1 cellular context compared by ENCODE assay signal in genomic region chr19:5800361-5801270, GRCh38.
TF ChIP-seq lines count a peak whose summit lies in the region.

No MANE protein-coding gene starts in this region.

TF ChIP-seq in HepG2, 621 proteins besides CTCF, POLR2A, EP300 and RAD21 (continued from another document):
- TF ChIP-seq PATZ1 (CRISPR knock-in tag; IDR thresholded peaks at IDR 0.05) = peak; percentile 65
- TF ChIP-seq ZNF331 (CRISPR knock-in tag; IDR thresholded peaks at IDR 0.05) = peak; percentile 86
- TF ChIP-seq ZFP37 (CRISPR knock-in tag; IDR thresholded peaks at IDR 0.05; ENCODE audit: borderline replicate concordance) = no peak
- TF ChIP-seq ZNF615 (CRISPR knock-in tag; IDR thresholded peaks at IDR 0.05; ENCODE audit: borderline replicate concordance) = no peak
- TF ChIP-seq ZSCAN31 (CRISPR knock-in tag; IDR thresholded peaks at IDR 0.05; ENCODE audit: low read depth) = no peak
- no peak for TF ChIP-seq ZNF563 (CRISPR knock-in tag; IDR thresholded peaks at IDR 0.05)
- no peak for TF ChIP-seq AKAP8 (CRISPR knock-in tag; IDR thresholded peaks at IDR 0.05)
- TF ChIP-seq SAFB2 (CRISPR knock-in tag; IDR thresholded peaks at IDR 0.05; ENCODE audit: borderline replicate concordance, low read depth) = no peak
- no peak for TF ChIP-seq SATB2 (CRISPR knock-in tag; IDR thresholded peaks at IDR 0.05)
- peak; percentile 42; the same call in 1 of the 2 replicates for TF ChIP-seq ZHX1 (CRISPR knock-in tag; IDR thresholded peaks at IDR 0.05; ENCODE audit: low read depth)
- no peak for TF ChIP-seq ZNF33B (CRISPR knock-in tag; IDR thresholded peaks at IDR 0.05)
- no peak for TF ChIP-seq IKZF4 (CRISPR knock-in tag; IDR thresholded peaks at IDR 0.05; ENCODE audit: borderline replicate concordance, low read depth, not compliant biosample characterization)
- TF ChIP-seq ZNF749 (CRISPR knock-in tag; IDR thresholded peaks at IDR 0.05; ENCODE audit: borderline replicate concordance) = no peak
- no peak for TF ChIP-seq MLLT10 (CRISPR knock-in tag; IDR thresholded peaks at IDR 0.05)
- no peak for TF ChIP-seq ZNF235 (CRISPR knock-in tag; IDR thresholded peaks at IDR 0.05; ENCODE audit: borderline replicate concordance)
- no peak for TF ChIP-seq SNAPC5 (CRISPR knock-in tag; IDR thresholded peaks at IDR 0.05; ENCODE audit: borderline replicate concordance)
- TF ChIP-seq GATA4 (IDR thresholded peaks at IDR 0.05; ENCODE audit: borderline replicate concordance, low read depth) = no peak
- peak; percentile 29; the same call in 1 of the 2 replicates for TF ChIP-seq PAXIP1 (CRISPR knock-in tag; conservative IDR thresholded peaks at IDR 0.05)
- TF ChIP-seq RFX5 (IDR thresholded peaks at IDR 0.05; ENCODE audit: low read depth, low read length) = no peak
- peak; percentile 26; the same call in 1 of the 2 replicates for TF ChIP-seq GABPB1 (CRISPR knock-in tag; IDR thresholded peaks at IDR 0.05)
- no peak for TF ChIP-seq ZBTB40 (IDR thresholded peaks at IDR 0.05)
- TF ChIP-seq ZBTB40 (CRISPR knock-in tag; IDR thresholded peaks at IDR 0.05) = no peak
- TF ChIP-seq HNRNPK (IDR thresholded peaks at IDR 0.05; ENCODE audit: low read depth, low read length, poor library complexity, severe bottlenecking) = no peak
- TF ChIP-seq CBFB (CRISPR knock-in tag; IDR thresholded peaks at IDR 0.05) = peak; percentile 30; the same call in 1 of the 2 replicates
- TF ChIP-seq ZSCAN9 (CRISPR knock-in tag; IDR thresholded peaks at IDR 0.05; ENCODE audit: borderline replicate concordance) = no peak
- no peak for TF ChIP-seq AGO2 (optimal IDR thresholded peaks at IDR 0.05; ENCODE audit: low read depth, low read length)
- TF ChIP-seq ATF4 (CRISPR knock-in tag; IDR thresholded peaks at IDR 0.05) = peak in 1 of 2 experiments; percentile 41; a peak in 1 of 4 replicates
